Comparison of ENCODE assay signal across 9 cellular contexts in genomic region chr1:9275567-9276034, GRCh38. TPM values are rescaled to one million over a fixed set of nuclear protein-coding genes. Genes with fewer than 3 reads are reported as not detected.
DNase-seq lines count a peak whose midpoint lies in the region; ATAC-seq and TF ChIP-seq lines count a peak whose summit lies in the region.
"Had no signal": no experiment of that assay in that cellular context is flagged by ENCODE, and none has a peak within 500 bp of the region (broad histone marks: within the 10 kb centered on the region; RNA-seq: fewer than 3 reads in every experiment).

No MANE protein-coding gene starts in this region.

- peak; percentile 76 for ATAC-seq in HG02623 (IDR thresholded peaks at IDR 0.05; ENCODE audit: unreplicated experiment)
- peak; percentile 64 for ATAC-seq in foreskin keratinocyte

- H3K27me3 ChIP-seq in foreskin keratinocyte = peaks cover 3% of the 10 kb centered on the region

- peak; percentile 68 for DNase-seq in GM10266 (ENCODE audit: extremely low spot score)
- DNase-seq in NOMO-1 treated with DMSO at 0.1 percent for 48 hours (lab: John Stamatoyannopoulos, UW; ENCODE audit: unreplicated experiment) = peak; percentile 94
- DNase-seq in activated CD8-positive, alpha-beta memory T cell treated with anti-CD3 and anti-CD28 coated beads, Interleukin-2, amount 50 U/mL, for 4 hours = peak; percentile 62
- DNase-seq in foreskin keratinocyte = peak; percentile 41 to 44
- peak; percentile 54 to 81 (median 65) for DNase-seq in stimulated activated CD4-positive, alpha-beta T cell treated with anti-CD3 and anti-CD28 coated beads, TNF-alpha, amount 100 ng/mL, for 24 hours (ENCODE audit: low read depth in 3 of 3)
- no peak for DNase-seq in NCI-H2196 (lab: John Stamatoyannopoulos, UW; ENCODE audit: unreplicated experiment)
- no peak for DNase-seq in NCI-H1417 treated with DMSO at 0.1 percent for 48 hours (lab: John Stamatoyannopoulos, UW)

- peaks cover 14% of the 10 kb centered on the region for H3K4me1 ChIP-seq in foreskin keratinocyte
- H3K4me1 ChIP-seq: parathyroid adenoma had no signal

- no peak for TF ChIP-seq CTCF in GM10266 (IDR thresholded peaks at IDR 0.05; ENCODE audit: control insufficient read depth, insufficient read depth, low read depth, missing control alignments)
- no peak for TF ChIP-seq CTCF in foreskin keratinocyte (conservative IDR thresholded peaks at IDR 0.05)

- no peak overlapping the region for H3K27ac ChIP-seq in foreskin keratinocyte
- H3K27ac ChIP-seq: parathyroid adenoma had no signal

RNA-seq across cellular contexts. Expression of gene SPSB1, which starts 17.1 kb away (rescaled TPM):
- 10.3 and 12.9 TPM in 2 replicates for total RNA-seq in foreskin keratinocyte
- 11.6 and 12.5 TPM in 2 replicates for polyA plus RNA-seq in foreskin keratinocyte

RNA-seq across cellular contexts. Expression of gene H6PD, which starts 41.0 kb away (rescaled TPM):
- 5.0 and 8.7 TPM in 2 replicates for total RNA-seq in foreskin keratinocyte
- 1.8 and 2.9 TPM in 2 replicates for polyA plus RNA-seq in foreskin keratinocyte

Comparison
In these comparisons a context has a peak if more than half of its experiments do, and no peak if none do; other contexts are left out.
1. DNase-seq: peak in GM10266 (single experiment), NOMO-1 treated with DMSO at 0.1 percent for 48 hours (single experiment), activated CD8-positive, alpha-beta memory T cell treated with anti-CD3 and anti-CD28 coated beads, Interleukin-2, amount 50 U/mL, for 4 hours (single experiment), foreskin keratinocyte (2 of 2) and stimulated activated CD4-positive, alpha-beta T cell treated with anti-CD3 and anti-CD28 coated beads, TNF-alpha, amount 100 ng/mL, for 24 hours (3 of 3); none in NCI-H2196 (single experiment) and NCI-H1417 treated with DMSO at 0.1 percent for 48 hours (single experiment).